In genomic region chr13:113469582-113469981, GRCh38 we compare ENCODE assay signal across 1 cellular context.
TF ChIP-seq lines count a peak whose summit lies in the region.

No MANE protein-coding gene starts in this region.

TF ChIP-seq in GM23338, 12 proteins besides CTCF, POLR2A, EP300 and RAD21 (continued from another document):
- TF ChIP-seq ZNF462 (CRISPR knock-in tag; IDR thresholded peaks at IDR 0.05) (no peak), NANOG (IDR thresholded peaks at IDR 0.05; ENCODE audit: borderline replicate concordance) (no peak), EZH2phosphoT487 (IDR thresholded peaks at IDR 0.05; ENCODE audit: unreplicated experiment) (no peak), POLR2AphosphoS5 (IDR thresholded peaks at IDR 0.05; ENCODE audit: low read depth) (no peak), JUNB (IDR thresholded peaks at IDR 0.05; ENCODE audit: unreplicated experiment) (no peak), REST (IDR thresholded peaks at IDR 0.05; ENCODE audit: unreplicated experiment) (no peak), CREB1 (CRISPR knock-in tag; IDR thresholded peaks at IDR 0.05; ENCODE audit: low read depth) (no peak), STAT1 (IDR thresholded peaks at IDR 0.05; ENCODE audit: unreplicated experiment) (no peak)
TF ChIP-seq in GM23338: peak in this region for 0.
